Comparison of ENCODE assay signal across 1 cellular context in the genomic region with DNA sequence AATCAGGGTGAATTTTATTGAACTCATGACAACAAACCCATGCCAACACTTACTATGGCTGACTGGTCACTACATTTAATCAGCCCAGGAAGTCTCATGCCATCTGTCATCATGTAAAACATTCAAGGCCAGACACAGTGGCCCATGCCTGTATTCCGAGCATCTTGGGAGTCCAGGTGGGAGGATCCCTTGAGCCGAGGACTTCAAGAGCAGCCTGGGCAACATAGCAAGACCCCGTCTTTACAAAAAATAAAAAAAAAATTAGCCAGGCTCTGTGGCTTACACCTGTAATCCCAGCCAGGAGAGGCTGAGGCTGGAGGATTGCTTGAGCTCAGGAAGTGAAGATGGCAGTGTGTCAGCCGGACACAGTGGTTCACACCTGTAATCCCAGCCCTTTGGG.
TF ChIP-seq lines count a peak whose summit lies in the region.

No MANE protein-coding gene starts in this region.

TF ChIP-seq in K562, 482 proteins besides CTCF, POLR2A, EP300 and RAD21:
- TF ChIP-seq, protein P1, sequence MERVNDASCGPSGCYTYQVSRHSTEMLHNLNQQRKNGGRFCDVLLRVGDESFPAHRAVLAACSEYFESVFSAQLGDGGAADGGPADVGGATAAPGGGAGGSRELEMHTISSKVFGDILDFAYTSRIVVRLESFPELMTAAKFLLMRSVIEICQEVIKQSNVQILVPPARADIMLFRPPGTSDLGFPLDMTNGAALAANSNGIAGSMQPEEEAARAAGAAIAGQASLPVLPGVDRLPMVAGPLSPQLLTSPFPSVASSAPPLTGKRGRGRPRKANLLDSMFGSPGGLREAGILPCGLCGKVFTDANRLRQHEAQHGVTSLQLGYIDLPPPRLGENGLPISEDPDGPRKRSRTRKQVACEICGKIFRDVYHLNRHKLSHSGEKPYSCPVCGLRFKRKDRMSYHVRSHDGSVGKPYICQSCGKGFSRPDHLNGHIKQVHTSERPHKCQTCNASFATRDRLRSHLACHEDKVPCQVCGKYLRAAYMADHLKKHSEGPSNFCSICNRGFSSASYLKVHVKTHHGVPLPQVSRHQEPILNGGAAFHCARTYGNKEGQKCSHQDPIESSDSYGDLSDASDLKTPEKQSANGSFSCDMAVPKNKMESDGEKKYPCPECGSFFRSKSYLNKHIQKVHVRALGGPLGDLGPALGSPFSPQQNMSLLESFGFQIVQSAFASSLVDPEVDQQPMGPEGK (CRISPR knock-in tag; IDR thresholded peaks at IDR 0.05; ENCODE audit: borderline replicate concordance): no peak
- TF ChIP-seq, protein P2, sequence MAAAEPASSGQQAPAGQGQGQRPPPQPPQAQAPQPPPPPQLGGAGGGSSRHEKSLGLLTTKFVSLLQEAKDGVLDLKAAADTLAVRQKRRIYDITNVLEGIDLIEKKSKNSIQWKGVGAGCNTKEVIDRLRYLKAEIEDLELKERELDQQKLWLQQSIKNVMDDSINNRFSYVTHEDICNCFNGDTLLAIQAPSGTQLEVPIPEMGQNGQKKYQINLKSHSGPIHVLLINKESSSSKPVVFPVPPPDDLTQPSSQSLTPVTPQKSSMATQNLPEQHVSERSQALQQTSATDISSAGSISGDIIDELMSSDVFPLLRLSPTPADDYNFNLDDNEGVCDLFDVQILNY (CRISPR knock-in tag; IDR thresholded peaks at IDR 0.05): no peak
- peak; percentile 43 for TF ChIP-seq ZNF121 (CRISPR knock-in tag; conservative IDR thresholded peaks at IDR 0.05)
